ENCODE assay signal across 1 cellular context in the genomic region with DNA sequence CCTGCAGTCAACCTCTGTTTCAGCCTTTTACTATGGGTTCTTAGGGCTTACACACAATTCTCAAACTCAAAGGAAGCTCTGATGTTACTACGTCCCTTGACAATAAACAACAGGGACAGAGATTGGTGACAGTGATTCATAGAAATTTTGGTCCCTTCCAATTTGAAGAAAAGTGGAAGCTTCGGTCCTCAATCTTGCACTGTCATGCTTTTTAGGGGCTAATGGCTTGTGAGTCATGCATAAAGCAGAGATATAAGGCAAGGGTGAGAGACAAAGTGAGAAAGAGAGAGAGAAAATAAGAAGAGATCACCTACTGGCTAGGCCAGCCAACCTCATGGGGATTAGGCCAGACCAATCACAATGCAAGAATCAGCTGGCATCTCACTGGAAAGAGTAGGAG.
TF ChIP-seq lines count a peak whose summit lies in the region.

No MANE protein-coding gene starts in this region.

TF ChIP-seq in K562, 482 proteins besides CTCF, POLR2A, EP300 and RAD21 (continued from another document and continues in another):
- TF ChIP-seq, protein P1, sequence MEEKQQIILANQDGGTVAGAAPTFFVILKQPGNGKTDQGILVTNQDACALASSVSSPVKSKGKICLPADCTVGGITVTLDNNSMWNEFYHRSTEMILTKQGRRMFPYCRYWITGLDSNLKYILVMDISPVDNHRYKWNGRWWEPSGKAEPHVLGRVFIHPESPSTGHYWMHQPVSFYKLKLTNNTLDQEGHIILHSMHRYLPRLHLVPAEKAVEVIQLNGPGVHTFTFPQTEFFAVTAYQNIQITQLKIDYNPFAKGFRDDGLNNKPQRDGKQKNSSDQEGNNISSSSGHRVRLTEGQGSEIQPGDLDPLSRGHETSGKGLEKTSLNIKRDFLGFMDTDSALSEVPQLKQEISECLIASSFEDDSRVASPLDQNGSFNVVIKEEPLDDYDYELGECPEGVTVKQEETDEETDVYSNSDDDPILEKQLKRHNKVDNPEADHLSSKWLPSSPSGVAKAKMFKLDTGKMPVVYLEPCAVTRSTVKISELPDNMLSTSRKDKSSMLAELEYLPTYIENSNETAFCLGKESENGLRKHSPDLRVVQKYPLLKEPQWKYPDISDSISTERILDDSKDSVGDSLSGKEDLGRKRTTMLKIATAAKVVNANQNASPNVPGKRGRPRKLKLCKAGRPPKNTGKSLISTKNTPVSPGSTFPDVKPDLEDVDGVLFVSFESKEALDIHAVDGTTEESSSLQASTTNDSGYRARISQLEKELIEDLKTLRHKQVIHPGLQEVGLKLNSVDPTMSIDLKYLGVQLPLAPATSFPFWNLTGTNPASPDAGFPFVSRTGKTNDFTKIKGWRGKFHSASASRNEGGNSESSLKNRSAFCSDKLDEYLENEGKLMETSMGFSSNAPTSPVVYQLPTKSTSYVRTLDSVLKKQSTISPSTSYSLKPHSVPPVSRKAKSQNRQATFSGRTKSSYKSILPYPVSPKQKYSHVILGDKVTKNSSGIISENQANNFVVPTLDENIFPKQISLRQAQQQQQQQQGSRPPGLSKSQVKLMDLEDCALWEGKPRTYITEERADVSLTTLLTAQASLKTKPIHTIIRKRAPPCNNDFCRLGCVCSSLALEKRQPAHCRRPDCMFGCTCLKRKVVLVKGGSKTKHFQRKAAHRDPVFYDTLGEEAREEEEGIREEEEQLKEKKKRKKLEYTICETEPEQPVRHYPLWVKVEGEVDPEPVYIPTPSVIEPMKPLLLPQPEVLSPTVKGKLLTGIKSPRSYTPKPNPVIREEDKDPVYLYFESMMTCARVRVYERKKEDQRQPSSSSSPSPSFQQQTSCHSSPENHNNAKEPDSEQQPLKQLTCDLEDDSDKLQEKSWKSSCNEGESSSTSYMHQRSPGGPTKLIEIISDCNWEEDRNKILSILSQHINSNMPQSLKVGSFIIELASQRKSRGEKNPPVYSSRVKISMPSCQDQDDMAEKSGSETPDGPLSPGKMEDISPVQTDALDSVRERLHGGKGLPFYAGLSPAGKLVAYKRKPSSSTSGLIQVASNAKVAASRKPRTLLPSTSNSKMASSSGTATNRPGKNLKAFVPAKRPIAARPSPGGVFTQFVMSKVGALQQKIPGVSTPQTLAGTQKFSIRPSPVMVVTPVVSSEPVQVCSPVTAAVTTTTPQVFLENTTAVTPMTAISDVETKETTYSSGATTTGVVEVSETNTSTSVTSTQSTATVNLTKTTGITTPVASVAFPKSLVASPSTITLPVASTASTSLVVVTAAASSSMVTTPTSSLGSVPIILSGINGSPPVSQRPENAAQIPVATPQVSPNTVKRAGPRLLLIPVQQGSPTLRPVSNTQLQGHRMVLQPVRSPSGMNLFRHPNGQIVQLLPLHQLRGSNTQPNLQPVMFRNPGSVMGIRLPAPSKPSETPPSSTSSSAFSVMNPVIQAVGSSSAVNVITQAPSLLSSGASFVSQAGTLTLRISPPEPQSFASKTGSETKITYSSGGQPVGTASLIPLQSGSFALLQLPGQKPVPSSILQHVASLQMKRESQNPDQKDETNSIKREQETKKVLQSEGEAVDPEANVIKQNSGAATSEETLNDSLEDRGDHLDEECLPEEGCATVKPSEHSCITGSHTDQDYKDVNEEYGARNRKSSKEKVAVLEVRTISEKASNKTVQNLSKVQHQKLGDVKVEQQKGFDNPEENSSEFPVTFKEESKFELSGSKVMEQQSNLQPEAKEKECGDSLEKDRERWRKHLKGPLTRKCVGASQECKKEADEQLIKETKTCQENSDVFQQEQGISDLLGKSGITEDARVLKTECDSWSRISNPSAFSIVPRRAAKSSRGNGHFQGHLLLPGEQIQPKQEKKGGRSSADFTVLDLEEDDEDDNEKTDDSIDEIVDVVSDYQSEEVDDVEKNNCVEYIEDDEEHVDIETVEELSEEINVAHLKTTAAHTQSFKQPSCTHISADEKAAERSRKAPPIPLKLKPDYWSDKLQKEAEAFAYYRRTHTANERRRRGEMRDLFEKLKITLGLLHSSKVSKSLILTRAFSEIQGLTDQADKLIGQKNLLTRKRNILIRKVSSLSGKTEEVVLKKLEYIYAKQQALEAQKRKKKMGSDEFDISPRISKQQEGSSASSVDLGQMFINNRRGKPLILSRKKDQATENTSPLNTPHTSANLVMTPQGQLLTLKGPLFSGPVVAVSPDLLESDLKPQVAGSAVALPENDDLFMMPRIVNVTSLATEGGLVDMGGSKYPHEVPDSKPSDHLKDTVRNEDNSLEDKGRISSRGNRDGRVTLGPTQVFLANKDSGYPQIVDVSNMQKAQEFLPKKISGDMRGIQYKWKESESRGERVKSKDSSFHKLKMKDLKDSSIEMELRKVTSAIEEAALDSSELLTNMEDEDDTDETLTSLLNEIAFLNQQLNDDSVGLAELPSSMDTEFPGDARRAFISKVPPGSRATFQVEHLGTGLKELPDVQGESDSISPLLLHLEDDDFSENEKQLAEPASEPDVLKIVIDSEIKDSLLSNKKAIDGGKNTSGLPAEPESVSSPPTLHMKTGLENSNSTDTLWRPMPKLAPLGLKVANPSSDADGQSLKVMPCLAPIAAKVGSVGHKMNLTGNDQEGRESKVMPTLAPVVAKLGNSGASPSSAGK (IDR thresholded peaks at IDR 0.05), result 0 out of 2 replicates have a peak, but pooled peaks have one; percentile 25
- TF ChIP-seq, protein P2, sequence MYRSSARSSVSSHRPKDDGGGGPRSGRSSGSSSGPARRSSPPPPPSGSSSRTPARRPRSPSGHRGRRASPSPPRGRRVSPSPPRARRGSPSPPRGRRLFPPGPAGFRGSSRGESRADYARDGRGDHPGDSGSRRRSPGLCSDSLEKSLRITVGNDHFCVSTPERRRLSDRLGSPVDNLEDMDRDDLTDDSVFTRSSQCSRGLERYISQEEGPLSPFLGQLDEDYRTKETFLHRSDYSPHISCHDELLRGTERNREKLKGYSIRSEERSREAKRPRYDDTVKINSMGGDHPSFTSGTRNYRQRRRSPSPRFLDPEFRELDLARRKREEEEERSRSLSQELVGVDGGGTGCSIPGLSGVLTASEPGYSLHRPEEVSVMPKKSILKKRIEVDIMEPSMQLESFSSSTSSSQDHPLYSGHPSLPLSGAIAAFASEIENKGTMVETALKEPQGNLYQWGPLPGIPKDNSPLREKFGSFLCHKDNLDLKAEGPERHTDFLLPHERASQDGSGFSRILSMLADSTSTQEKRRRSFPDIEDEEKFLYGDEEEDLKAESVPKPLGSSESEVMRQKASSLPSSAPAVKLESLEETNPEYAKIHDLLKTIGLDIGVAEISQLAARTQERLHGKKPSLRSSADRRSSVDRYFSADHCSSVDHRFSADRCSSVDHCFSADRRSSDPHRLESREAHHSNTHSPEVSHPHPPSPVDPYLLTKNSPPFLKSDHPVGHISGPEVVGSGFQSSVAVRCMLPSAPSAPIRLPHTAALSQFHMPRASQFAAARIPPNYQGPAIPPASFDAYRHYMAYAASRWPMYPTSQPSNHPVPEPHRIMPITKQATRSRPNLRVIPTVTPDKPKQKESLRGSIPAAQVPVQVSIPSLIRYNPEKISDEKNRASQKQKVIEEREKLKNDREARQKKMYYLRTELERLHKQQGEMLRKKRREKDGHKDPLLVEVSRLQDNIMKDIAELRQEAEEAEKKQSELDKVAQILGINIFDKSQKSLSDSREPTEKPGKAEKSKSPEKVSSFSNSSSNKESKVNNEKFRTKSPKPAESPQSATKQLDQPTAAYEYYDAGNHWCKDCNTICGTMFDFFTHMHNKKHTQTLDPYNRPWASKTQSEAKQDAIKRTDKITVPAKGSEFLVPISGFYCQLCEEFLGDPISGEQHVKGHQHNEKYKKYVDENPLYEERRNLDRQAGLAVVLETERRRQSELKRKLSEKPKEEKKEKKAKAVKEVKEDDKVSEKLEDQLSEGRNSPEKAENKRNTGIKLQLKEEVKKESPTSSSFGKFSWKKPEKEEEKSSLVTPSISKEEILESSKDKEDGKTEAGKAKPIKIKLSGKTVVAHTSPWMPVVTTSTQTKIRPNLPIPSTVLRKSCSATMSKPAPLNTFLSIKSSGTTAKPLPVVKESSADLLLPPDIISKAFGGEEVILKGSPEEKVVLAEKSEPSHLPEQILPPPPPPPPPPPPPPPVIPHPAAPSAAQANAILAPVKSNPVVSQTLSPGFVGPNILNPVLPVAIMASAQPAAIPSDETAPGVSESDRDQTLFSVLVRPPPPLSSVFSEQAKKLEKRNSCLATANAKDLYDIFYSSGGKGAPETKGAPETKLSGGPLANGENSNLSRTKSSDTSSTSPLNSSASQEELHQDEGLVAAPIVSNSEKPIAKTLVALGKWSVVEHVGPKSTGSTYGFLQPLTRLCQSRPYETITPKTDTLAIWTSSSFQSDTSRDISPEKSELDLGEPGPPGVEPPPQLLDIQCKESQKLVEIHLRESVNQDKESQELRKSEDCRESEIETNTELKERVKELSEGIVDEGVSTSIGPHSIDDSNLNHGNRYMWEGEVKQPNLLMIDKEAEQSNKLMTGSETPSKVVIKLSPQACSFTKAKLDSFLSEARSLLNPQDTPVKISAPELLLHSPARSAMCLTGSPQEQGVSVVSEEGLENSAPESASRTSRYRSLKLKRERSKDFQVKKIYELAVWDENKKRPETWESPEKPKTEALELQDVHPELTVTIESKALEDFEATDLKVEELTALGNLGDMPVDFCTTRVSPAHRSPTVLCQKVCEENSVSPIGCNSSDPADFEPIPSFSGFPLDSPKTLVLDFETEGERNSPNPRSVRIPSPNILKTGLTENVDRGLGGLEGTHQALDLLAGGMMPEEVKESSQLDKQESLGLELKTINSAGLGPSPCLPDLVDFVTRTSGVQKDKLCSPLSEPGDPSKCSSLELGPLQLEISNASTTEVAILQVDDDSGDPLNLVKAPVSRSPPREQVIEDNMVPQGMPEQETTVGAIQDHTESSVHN (IDR thresholded peaks at IDR 0.05; ENCODE audit: borderline replicate concordance in 1 of 2, low read depth in 1 of 2), result 0 out of 4 replicates have a peak, but pooled peaks of 1 of the 2 experiments have one; percentile 44
- TF ChIP-seq ZNF217 (CRISPR knock-in tag; IDR thresholded peaks at IDR 0.05) (no peak), C11orf30 (IDR thresholded peaks at IDR 0.05; ENCODE audit: low read depth) (peak; percentile 94), PHF21A (IDR thresholded peaks at IDR 0.05; ENCODE audit: borderline replicate concordance, low read depth) (peak; percentile 87), FOSL1 (tag; conservative IDR thresholded peaks at IDR 0.05) (peak; percentile 81), CC2D1A (IDR thresholded peaks at IDR 0.05) (peak; percentile 39; the same call in 1 of the 2 replicates), HDAC2 (IDR thresholded peaks at IDR 0.05) (peak; percentile 64; the same call in 1 of the 2 replicates), ZNF785 (CRISPR knock-in tag; IDR thresholded peaks at IDR 0.05) (no peak), RCOR1 (IDR thresholded peaks at IDR 0.05; ENCODE audit: borderline replicate concordance in 1 of 2, low read depth in 2 of 2, low read length in 2 of 2) (peak in 1 of 2 experiments; percentile 82; a peak in 2 of 4 replicates), MEIS2 (IDR thresholded peaks at IDR 0.05; ENCODE audit: partially characterized antibody) (peak; percentile 75), KDM1A (IDR thresholded peaks at IDR 0.05) (peak; percentile 91 to 93), NELFE (IDR thresholded peaks at IDR 0.05; ENCODE audit: insufficient read depth, insufficient read length) (no peak), MAFF (IDR thresholded peaks at IDR 0.05; ENCODE audit: low read length) (peak; percentile 74), DPF2 (IDR thresholded peaks at IDR 0.05) (peak; percentile 85), SOX6 (IDR thresholded peaks at IDR 0.05) (peak; percentile 41; the same call in 1 of the 2 replicates)
- TF ChIP-seq, protein P3, sequence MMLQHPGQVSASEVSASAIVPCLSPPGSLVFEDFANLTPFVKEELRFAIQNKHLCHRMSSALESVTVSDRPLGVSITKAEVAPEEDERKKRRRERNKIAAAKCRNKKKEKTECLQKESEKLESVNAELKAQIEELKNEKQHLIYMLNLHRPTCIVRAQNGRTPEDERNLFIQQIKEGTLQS (IDR thresholded peaks at IDR 0.05), result peak; percentile 87
- TF ChIP-seq, protein P3 (CRISPR knock-in tag; conservative IDR thresholded peaks at IDR 0.05), result no peak
- TF ChIP-seq, protein P4, sequence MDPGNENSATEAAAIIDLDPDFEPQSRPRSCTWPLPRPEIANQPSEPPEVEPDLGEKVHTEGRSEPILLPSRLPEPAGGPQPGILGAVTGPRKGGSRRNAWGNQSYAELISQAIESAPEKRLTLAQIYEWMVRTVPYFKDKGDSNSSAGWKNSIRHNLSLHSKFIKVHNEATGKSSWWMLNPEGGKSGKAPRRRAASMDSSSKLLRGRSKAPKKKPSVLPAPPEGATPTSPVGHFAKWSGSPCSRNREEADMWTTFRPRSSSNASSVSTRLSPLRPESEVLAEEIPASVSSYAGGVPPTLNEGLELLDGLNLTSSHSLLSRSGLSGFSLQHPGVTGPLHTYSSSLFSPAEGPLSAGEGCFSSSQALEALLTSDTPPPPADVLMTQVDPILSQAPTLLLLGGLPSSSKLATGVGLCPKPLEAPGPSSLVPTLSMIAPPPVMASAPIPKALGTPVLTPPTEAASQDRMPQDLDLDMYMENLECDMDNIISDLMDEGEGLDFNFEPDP (CRISPR knock-in tag; IDR thresholded peaks at IDR 0.05), result no peak
- TF ChIP-seq, protein P5, sequence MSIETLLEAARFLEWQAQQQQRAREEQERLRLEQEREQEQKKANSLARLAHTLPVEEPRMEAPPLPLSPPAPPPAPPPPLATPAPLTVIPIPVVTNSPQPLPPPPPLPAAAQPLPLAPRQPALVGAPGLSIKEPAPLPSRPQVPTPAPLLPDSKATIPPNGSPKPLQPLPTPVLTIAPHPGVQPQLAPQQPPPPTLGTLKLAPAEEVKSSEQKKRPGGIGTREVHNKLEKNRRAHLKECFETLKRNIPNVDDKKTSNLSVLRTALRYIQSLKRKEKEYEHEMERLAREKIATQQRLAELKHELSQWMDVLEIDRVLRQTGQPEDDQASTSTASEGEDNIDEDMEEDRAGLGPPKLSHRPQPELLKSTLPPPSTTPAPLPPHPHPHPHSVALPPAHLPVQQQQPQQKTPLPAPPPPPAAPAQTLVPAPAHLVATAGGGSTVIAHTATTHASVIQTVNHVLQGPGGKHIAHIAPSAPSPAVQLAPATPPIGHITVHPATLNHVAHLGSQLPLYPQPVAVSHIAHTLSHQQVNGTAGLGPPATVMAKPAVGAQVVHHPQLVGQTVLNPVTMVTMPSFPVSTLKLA (conservative IDR thresholded peaks at IDR 0.05), result peak in 1 of 2 experiments; percentile 36; a peak in 1 of 4 replicates
- TF ChIP-seq, protein P6, sequence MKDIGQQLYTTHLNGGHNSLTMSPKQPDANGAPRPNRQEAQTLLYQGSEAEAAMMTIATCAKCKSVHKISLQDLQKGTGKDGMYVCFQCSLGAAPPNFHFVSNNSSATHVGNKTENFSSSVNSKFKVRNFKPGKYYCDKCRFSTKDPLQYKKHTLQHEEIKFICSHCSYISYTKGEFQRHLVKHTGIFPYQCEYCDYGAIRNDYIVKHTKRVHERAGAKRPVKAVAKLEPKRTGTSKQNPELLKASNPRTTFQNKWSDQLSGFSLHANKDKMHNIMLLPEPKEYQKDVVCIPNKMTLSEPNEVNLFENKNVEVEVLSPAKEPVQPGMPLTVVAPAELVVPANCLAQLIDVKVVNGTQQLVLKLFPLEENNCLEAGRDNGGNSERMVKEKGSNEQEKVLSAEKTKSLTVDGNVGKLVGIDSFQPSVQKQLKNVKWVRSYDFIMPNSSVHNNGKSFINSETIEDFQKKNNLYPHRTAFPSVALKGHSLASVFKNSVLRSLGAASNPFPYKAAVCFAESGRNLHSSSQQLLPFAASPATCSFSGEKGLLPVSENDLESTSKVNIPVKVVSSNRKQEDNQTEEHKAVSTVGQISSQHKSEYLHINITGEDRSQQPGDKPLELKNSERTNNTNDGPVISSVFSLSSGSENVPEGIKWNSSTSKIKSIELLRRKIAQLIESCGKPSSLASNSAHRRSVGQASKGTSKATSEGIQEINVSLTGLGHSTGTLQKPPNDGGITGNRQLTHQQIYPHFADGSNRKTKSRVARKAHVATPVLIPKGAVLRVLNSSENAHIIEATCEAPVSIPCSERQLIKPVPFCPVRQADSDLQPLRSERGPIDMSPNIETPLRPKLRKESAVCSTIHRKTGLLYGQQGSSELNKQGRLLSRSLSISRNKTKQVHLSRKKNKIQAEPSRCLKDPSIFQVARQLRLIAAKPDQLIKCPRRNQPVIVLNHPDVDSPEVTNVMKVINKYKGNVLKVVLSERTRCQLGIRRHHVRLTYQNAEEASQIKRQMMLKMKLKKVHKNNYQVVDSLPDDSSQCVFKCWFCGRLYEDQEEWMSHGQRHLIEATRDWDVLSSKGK (CRISPR knock-in tag; IDR thresholded peaks at IDR 0.05), result no peak
